9 cellular contexts compared by ENCODE assay signal in genomic region chr3:31377045-31377642, GRCh38.
DNase-seq lines count a peak whose midpoint lies in the region; ATAC-seq, FAIRE-seq and TF ChIP-seq lines count a peak whose summit lies in the region.
"Had no signal": no experiment of that assay in that cellular context is flagged by ENCODE, and none has a peak within 500 bp of the region (broad histone marks: within the 10 kb centered on the region; RNA-seq: fewer than 3 reads in every experiment).

No MANE protein-coding gene starts in this region.

- H3K4me3 ChIP-seq in mucosa of descending colon (no peak overlapping the region), testis (no peak overlapping the region)

- no peak overlapping the region for H3K27ac ChIP-seq in testis

- no peaks in the 10 kb centered on the region for H3K9me3 Mint-ChIP-seq in Calu3 (ENCODE audit: low read depth, unreplicated experiment)

- ATAC-seq in mucosa of descending colon (peak; percentile 74), HG03108 (IDR thresholded peaks at IDR 0.05; ENCODE audit: unreplicated experiment) (no peak)

- peaks cover 24% of the 10 kb centered on the region for H3K4me1 Mint-ChIP-seq in Calu3 (ENCODE audit: low read depth, unreplicated experiment)

- FAIRE-seq in HTR-8/SVneo (lab: Jason Lieb, UNC): no peak

- CTCF ChIA-PET in Calu3 (lab: Charles Lee): interaction anchor here (0.6 to 1.0 kb wide), 2 partner anchors 12 to 61 kb away, joined by 3 to 5 read pairs; no protein-coding TSS in a partner anchor

- DNase-seq in Calu3: peak; percentile 69
- peak; percentile 11 for DNase-seq in HTR-8/SVneo (ENCODE audit: insufficient read length, low spot score)
- peak; percentile 10 for DNase-seq in activated naive CD8-positive, alpha-beta T cell treated with anti-CD3 and anti-CD28 coated beads, Interleukin-2, amount 50 U/mL, for 16 hours (ENCODE audit: low read depth, low spot score)
- no peak for DNase-seq in mucosa of descending colon
- no peak for DNase-seq in testis
- no peak for DNase-seq in middle frontal gyrus (ENCODE audit: extremely low spot score, low spot score)
- DNase-seq in NCI-H774 (lab: John Stamatoyannopoulos, UW): no peak
- DNase-seq: caudate nucleus had no signal

- H3K27ac Mint-ChIP-seq in Calu3 (ENCODE audit: unreplicated experiment): peak overlapping the region; percentile 3

- H3K4me1 ChIP-seq in mucosa of descending colon (ENCODE audit: low read depth) (no peaks in the 10 kb centered on the region), testis (no peaks in the 10 kb centered on the region)

- no peaks in the 10 kb centered on the region for H3K27me3 ChIP-seq in testis

- WGBS in testis, 2 donors: 96 to 97% methylated on average over 5 of the region's 5 CpGs

- peaks cover 2% of the 10 kb centered on the region for H3K36me3 Mint-ChIP-seq in Calu3 (ENCODE audit: insufficient read depth, unreplicated experiment)

- TF ChIP-seq CTCF in Calu3 (IDR thresholded peaks at IDR 0.05; ENCODE audit: unreplicated experiment) (no peak), mucosa of descending colon (IDR thresholded peaks at IDR 0.05) (no peak), testis (IDR thresholded peaks at IDR 0.05) (no peak)

- TF ChIP-seq POLR2A in testis (IDR thresholded peaks at IDR 0.05): no peak

- intact Hi-C loops in Calu3 (cut with micrococcal nuclease; ENCODE audit: unreplicated experiment): loop anchor here (10.0 kb wide), 2 partner anchors 158 to 212 kb away; partner anchors contain the start of gene STT3B
- intact Hi-C loops in mucosa of descending colon (cut with DNase I, micrococcal nuclease): no loop called here
- intact Hi-C loops in testis (cut with DNase I; ENCODE audit: low total_unique reads): no loop called here

- H3K27me3 Mint-ChIP-seq in Calu3 (ENCODE audit: unreplicated experiment): no peaks in the 10 kb centered on the region

- no TSS peak for BruUV-seq in Calu3 (replicated peaks; lab: Mats Ljungman, UMichigan)

- no peak overlapping the region for H3K4me3 Mint-ChIP-seq in Calu3 (ENCODE audit: low read depth, unreplicated experiment)

- H3K36me3 ChIP-seq in mucosa of descending colon (ENCODE audit: low read depth) (no peaks in the 10 kb centered on the region), testis (ENCODE audit: low read depth, missing control alignments) (no peaks in the 10 kb centered on the region)

- no peaks in the 10 kb centered on the region for H3K9me3 ChIP-seq in mucosa of descending colon
- H3K9me3 ChIP-seq in testis: no peaks in the 10 kb centered on the region

Comparison
In these comparisons a context has a peak if more than half of its experiments do, and no peak if none do; other contexts are left out.
1. DNase-seq: peak in Calu3 (single experiment), HTR-8/SVneo (single experiment) and activated naive CD8-positive, alpha-beta T cell treated with anti-CD3 and anti-CD28 coated beads, Interleukin-2, amount 50 U/mL, for 16 hours (single experiment); none in mucosa of descending colon (0 of 3), testis (single experiment), middle frontal gyrus (single experiment) and NCI-H774 (single experiment).